In the genomic region with DNA sequence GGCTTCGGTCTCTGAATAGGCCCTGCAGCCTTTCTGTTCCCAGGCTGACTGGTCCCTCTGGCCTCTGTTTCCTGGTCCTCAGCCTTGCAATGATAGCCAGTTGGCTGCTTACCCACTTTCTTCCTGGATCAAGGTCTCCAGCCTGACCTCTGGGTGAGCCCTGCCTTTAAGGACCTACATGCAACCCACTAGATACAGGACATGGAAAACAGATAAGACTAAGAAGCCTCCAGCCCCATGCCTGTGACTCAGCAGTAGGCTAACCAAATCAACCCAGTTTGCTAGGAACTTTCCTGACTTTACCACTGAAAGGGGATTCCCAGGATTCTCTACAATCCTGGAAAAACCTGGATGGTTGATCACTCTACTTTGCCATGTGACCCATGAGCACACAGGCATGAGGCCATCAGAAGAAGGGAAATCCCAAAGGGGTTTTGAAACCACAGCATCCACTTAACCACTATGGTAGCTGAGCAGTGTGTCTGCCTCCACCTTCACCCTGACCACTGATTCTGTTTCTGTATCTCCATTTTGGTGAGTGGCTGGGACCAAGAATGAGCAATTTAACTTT, we compare ENCODE assay signal across 9 cellular contexts.
DNase-seq lines count a peak whose midpoint lies in the region; ATAC-seq and TF ChIP-seq lines count a peak whose summit lies in the region.
"Had no signal": no experiment of that assay in that cellular context is flagged by ENCODE, and none has a peak within 500 bp of the region (broad histone marks: within the 10 kb centered on the region; RNA-seq: fewer than 3 reads in every experiment).

No MANE protein-coding gene starts in this region.

- no peak overlapping the region for H3K4me3 ChIP-seq in cardiac fibroblast (replicated peaks in 1 of 2; ENCODE audit: low read depth in 2 of 2, low read length in 2 of 2)

- DNase-seq in GM13976 (ENCODE audit: low spot score), result peak; percentile 45
- DNase-seq in cardiac fibroblast (ENCODE audit: low read depth in 2 of 2), result peak; percentile 51 to 78
- DNase-seq in non-pigmented ciliary epithelial cell (ENCODE audit: low read depth), result peak; percentile 32
- DNase-seq in cerebellar nuclear complex (lab: John Stamatoyannopoulos, UW), result no peak
- no peak for DNase-seq in stimulated activated CD4-positive, alpha-beta T cell treated with anti-CD3 and anti-CD28 coated beads, Interleukin-4, amount 100 ng/mL, for 24 hours
- DNase-seq in GDM1 (lab: John Stamatoyannopoulos, UW), result no peak
- DNase-seq in RPMI8226, result no peak
- DNase-seq: activated CD4-positive, alpha-beta T cell treated with anti-CD3 and anti-CD28 coated beads for 4 hours had no signal

- in situ Hi-C loops in GM13976 (cut with MboI; ENCODE audit: low sequenced_read_pairs, unreplicated experiment), result no loop called here

- ATAC-seq in HG03378 (IDR thresholded peaks at IDR 0.05; ENCODE audit: unreplicated experiment), result peak; percentile 76

- TF ChIP-seq CTCF in GM13976 (IDR thresholded peaks at IDR 0.05; ENCODE audit: borderline replicate concordance, control extremely low read depth, extremely low read depth, insufficient read depth, missing control alignments), result no peak
- no peak for TF ChIP-seq CTCF in cardiac fibroblast (IDR thresholded peaks at IDR 0.05; ENCODE audit: low read depth, low read length)

Comparison
In these comparisons a context has a peak if more than half of its experiments do, and no peak if none do; other contexts are left out.
1. DNase-seq: peak in GM13976 (single experiment), cardiac fibroblast (2 of 2) and non-pigmented ciliary epithelial cell (single experiment); none in cerebellar nuclear complex (0 of 2), stimulated activated CD4-positive, alpha-beta T cell treated with anti-CD3 and anti-CD28 coated beads, Interleukin-4, amount 100 ng/mL, for 24 hours (single experiment), GDM1 (single experiment) and RPMI8226 (single experiment).